ENCODE assay signal across 8 cellular contexts in the genomic region with DNA sequence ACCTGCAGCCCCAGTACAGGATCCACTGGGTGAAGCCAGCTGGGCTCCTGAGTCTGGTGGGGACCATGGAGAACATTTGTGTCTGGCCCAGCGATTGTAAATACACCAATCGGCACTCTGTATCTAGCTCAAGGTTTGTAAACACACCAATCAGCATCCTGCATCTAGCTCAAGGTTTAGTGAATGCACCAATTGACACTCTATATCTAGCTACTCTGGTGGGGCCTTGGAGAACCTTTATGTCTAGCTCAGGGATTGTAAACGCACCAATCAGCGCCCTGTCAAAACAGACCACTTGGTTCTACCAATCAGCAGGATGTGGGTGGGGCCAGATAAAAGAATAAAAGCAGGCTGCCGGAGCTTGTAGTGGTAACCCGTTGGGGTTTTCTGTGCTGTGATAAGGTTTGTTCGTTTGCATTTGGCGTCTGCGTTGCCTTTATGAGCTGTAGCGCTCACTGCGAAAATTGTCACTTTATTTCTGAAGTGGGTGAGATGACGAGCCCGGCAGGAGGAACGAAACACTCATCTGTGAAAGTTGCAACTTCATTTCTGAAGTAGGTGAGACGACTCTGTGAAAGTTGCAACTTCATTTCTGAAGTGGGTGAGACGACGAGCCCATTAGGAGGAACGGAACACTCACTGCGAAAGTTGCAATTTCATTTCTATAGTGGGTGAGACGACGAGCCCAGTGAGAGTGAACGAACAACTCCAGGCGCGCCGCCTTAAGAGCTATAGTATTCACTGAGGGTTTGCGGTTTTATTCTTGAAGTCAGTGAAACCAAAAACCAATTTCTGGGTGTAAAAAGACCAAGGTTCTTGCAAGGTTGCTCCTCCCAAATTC. TPM values are rescaled to one million over a fixed set of nuclear protein-coding genes. Genes with fewer than 3 reads are reported as not detected.
A peak's percentile ranks its signal among the peaks of the same experiment; 100 is the strongest.
DNase-seq lines count a peak whose midpoint lies in the region; ATAC-seq and TF ChIP-seq lines count a peak whose summit lies in the region.

No MANE protein-coding gene starts in this region.

- no peaks in the 10 kb centered on the region for H3K4me1 ChIP-seq in colonic mucosa
- no peaks in the 10 kb centered on the region for H3K4me1 ChIP-seq in smooth muscle cell (ENCODE audit: low read depth)

- H3K4me2 ChIP-seq in smooth muscle cell, result no peak overlapping the region

- no peak overlapping the region for H3K9ac ChIP-seq in colonic mucosa (ENCODE audit: low read depth in 2 of 2, low read length in 2 of 2)
- H3K9ac ChIP-seq in smooth muscle cell (ENCODE audit: low read depth), result no peak overlapping the region

- H3K79me2 ChIP-seq in smooth muscle cell (ENCODE audit: low read depth), result no peaks in the 10 kb centered on the region

- H3K36me3 ChIP-seq in colonic mucosa (no peaks in the 10 kb centered on the region), smooth muscle cell (ENCODE audit: low read depth) (no peaks in the 10 kb centered on the region), brain microvascular endothelial cell (replicated peaks) (no peaks in the 10 kb centered on the region)

- ATAC-seq in GM19025 (IDR thresholded peaks at IDR 0.05; ENCODE audit: low read depth, unreplicated experiment), result peak; percentile 90
- peak; percentile 74 for ATAC-seq in HG03025 (IDR thresholded peaks at IDR 0.05; ENCODE audit: low FRiP score, unreplicated experiment)

- H3K27me3 ChIP-seq in colonic mucosa, result no peaks in the 10 kb centered on the region
- H3K27me3 ChIP-seq in smooth muscle cell (ENCODE audit: low read depth), result no peaks in the 10 kb centered on the region
- H3K27me3 ChIP-seq in brain microvascular endothelial cell (replicated peaks), result no peaks in the 10 kb centered on the region

- DNase-seq in T-helper 9 cell (peak; percentile 55), colonic mucosa (peak; percentile 21), smooth muscle cell (lab: John Stamatoyannopoulos, UW; ENCODE audit: unreplicated experiment) (no peak), kidney tubule cell (ENCODE audit: low spot score) (no peak), brain microvascular endothelial cell (no peak)
- DNase-seq in stimulated activated CD8-positive, alpha-beta memory T cell treated with anti-CD3 and anti-CD28 coated beads, Interleukin-15, amount 100 ng/mL, for 4 hours (ENCODE audit: low read depth in 2 of 2), result peak; percentile 35 to 70

- H3F3A ChIP-seq in smooth muscle cell (ENCODE audit: low read depth), result no peaks in the 10 kb centered on the region

- in situ Hi-C loops in brain microvascular endothelial cell (cut with HindIII; ENCODE audit: low pct_ligation_motif_present, low sequenced_read_pairs), result no loop called here

- H3K27ac ChIP-seq in colonic mucosa, result no peak overlapping the region
- no peak overlapping the region for H3K27ac ChIP-seq in smooth muscle cell (ENCODE audit: low read depth)
- no peak overlapping the region for H3K27ac ChIP-seq in brain microvascular endothelial cell

- no peaks in the 10 kb centered on the region for H4K20me1 ChIP-seq in smooth muscle cell (ENCODE audit: low read depth)

- H2AFZ ChIP-seq in smooth muscle cell (ENCODE audit: low read depth), result no peak overlapping the region

- H3K9me3 ChIP-seq in colonic mucosa, result no peaks in the 10 kb centered on the region
- H3K9me3 ChIP-seq in smooth muscle cell (replicated peaks; ENCODE audit: low read depth), result no peaks in the 10 kb centered on the region

- TF ChIP-seq CTCF in colonic mucosa (IDR thresholded peaks at IDR 0.05) (no peak), smooth muscle cell (IDR thresholded peaks at IDR 0.05; ENCODE audit: borderline replicate concordance, insufficient read depth, poor library complexity, severe bottlenecking) (no peak), brain microvascular endothelial cell (IDR thresholded peaks at IDR 0.05; ENCODE audit: low read depth, low read length, missing control alignments) (no peak)

- H3K4me3 ChIP-seq in colonic mucosa (no peak overlapping the region), smooth muscle cell (no peak overlapping the region), brain microvascular endothelial cell (ENCODE audit: low read depth, low read length) (no peak overlapping the region)

- WGBS in smooth muscle cell (ENCODE audit: low lambda C conversion rate), result 84% methylated on average over 26 of the region's 26 CpGs

- intact Hi-C loops in colonic mucosa (cut with DNase I), result no loop called here

RNA-seq across cellular contexts. Expression of a gene that starts 31.1 kb away (rescaled TPM):
- total RNA-seq in colonic mucosa, result 100 to 1,000 TPM; 139 to 285 TPM
- total RNA-seq in smooth muscle cell, result 67.8 and 85.1 TPM in 2 replicates
- 116 and 118 TPM in 2 replicates for polyA plus RNA-seq in smooth muscle cell

RNA-seq across cellular contexts. Expression of a gene that starts 37.1 kb away (rescaled TPM):
- total RNA-seq in colonic mucosa (1 to 10 TPM; 5.5 to 6.5 TPM), smooth muscle cell (22.4 and 23.7 TPM in 2 replicates)
- 12.9 and 14.5 TPM in 2 replicates for polyA plus RNA-seq in smooth muscle cell

RNA-seq across cellular contexts. Expression of a gene that starts 59.5 kb away (rescaled TPM):
- total RNA-seq in colonic mucosa (10 to 100 TPM; 14.1 to 19.0 TPM), smooth muscle cell (12.9 and 16.4 TPM in 2 replicates)
- 33.6 and 49.0 TPM in 2 replicates for polyA plus RNA-seq in smooth muscle cell

Comparison
In these comparisons a context has a peak if more than half of its experiments do, and no peak if none do; other contexts are left out.
1. DNase-seq: peak in T-helper 9 cell (single experiment), colonic mucosa (single experiment) and stimulated activated CD8-positive, alpha-beta memory T cell treated with anti-CD3 and anti-CD28 coated beads, Interleukin-15, amount 100 ng/mL, for 4 hours (2 of 2); none in smooth muscle cell (single experiment), kidney tubule cell (single experiment) and brain microvascular endothelial cell (single experiment).